In the genomic region with DNA sequence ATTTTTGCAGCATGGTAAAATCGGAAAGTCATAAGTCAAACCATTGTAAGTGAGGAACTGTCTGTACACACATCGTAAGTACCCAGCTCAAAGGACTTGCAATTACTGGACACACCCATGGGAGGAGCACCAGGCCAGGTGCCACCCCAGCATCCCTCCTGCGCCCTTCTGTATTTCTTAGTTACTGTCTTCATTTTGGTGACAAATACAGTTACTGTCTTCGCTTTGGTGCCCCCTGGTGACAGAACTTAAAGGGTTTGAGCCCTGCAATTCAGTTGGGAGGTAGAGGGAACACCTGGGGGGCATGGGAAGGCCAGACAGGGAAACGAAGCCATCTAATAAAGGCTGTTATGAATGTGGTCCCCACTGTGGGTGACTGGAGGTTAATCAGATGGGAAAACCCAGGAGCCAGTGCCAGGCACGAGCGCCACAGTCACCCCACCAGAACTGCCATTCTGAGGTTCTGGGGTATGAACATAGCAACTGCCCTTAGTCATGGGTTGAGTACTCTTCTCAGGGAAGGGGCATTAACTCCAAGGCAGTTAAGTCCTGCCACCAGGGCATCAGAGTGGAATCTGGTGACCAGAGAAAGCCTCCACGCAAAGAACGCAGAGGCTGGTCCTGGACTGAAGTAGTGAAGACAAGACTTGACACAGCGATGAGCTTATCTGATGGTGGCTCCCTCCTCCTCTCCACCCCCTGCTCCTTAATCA, we compare ENCODE assay signal across 9 cellular contexts.
DNase-seq lines count a peak whose midpoint lies in the region; ATAC-seq, FAIRE-seq and TF ChIP-seq lines count a peak whose summit lies in the region.
"Had no signal": no experiment of that assay in that cellular context is flagged by ENCODE, and none has a peak within 500 bp of the region (broad histone marks: within the 10 kb centered on the region; RNA-seq: fewer than 3 reads in every experiment).

No MANE protein-coding gene starts in this region.

- H2AFZ ChIP-seq in mammary epithelial cell (ENCODE audit: low read depth, low read length), result no peak overlapping the region

- no peak for FAIRE-seq in urothelium cell line (lab: Jason Lieb, UNC)
- FAIRE-seq: TTC549 had no signal

- H3K4me1 ChIP-seq in SJCRH30, result no peaks in the 10 kb centered on the region
- no peaks in the 10 kb centered on the region for H3K4me1 ChIP-seq in mammary epithelial cell (ENCODE audit: insufficient read depth, low read length)

- CTCF ChIA-PET in Calu3 (lab: Charles Lee), result interaction anchor here (1.0 kb wide), 1 partner anchor 56 kb away, joined by 4 read pairs; no protein-coding TSS in a partner anchor
- CTCF ChIA-PET in HEK293T (lab: Yijun Ruan, JAX), result interaction anchor here (0.7 to 1.0 kb wide), 2 partner anchors 56 kb away, joined by 3 to 4 read pairs; no protein-coding TSS in a partner anchor
- CTCF ChIA-PET in mammary epithelial cell (lab: Charles Lee; ENCODE audit: low non-redundant PET), result no interaction called here

- TF ChIP-seq CTCF in Calu3 (IDR thresholded peaks at IDR 0.05; ENCODE audit: unreplicated experiment) (peak; percentile 55), mammary epithelial cell (conservative IDR thresholded peaks at IDR 0.05 in 1 of 2, IDR thresholded peaks at IDR 0.05 in 1 of 2; ENCODE audit: extremely low read depth in 1 of 2, insufficient read depth in 1 of 2, low read depth in 1 of 2, low read length in 2 of 2) (peak; percentile 49 to 65)

- H3K9me3 ChIP-seq in SJCRH30 (replicated peaks) (no peaks in the 10 kb centered on the region), mammary epithelial cell (replicated peaks; ENCODE audit: insufficient read depth, low read length) (no peaks in the 10 kb centered on the region)

- no peak overlapping the region for H3K9ac ChIP-seq in mammary epithelial cell (ENCODE audit: insufficient read depth, low read length)

- H3K36me3 ChIP-seq in SJCRH30 (no peaks in the 10 kb centered on the region), mammary epithelial cell (ENCODE audit: insufficient read depth, low read length) (no peaks in the 10 kb centered on the region)

- in situ Hi-C loops in mammary epithelial cell (cut with MboI; ENCODE audit: low sequenced_read_pairs in 2 of 2), result no loop called here

- DNase-seq in Calu3 (peak; percentile 66), HEK293T (ENCODE audit: extremely low spot score) (peak; percentile 50), SJCRH30 (peak; percentile 26 to 62), mammary epithelial cell (peak; percentile 41), mesenteric fat pad (ENCODE audit: low spot score) (peak; percentile 64), urothelium cell line (ENCODE audit: low spot score) (peak; percentile 26), KG1 (lab: John Stamatoyannopoulos, UW) (no peak)

- H3K27me3 ChIP-seq in SJCRH30 (no peaks in the 10 kb centered on the region), mammary epithelial cell (ENCODE audit: insufficient read depth, low read length) (peaks cover 2% of the 10 kb centered on the region)

- intact Hi-C loops in Calu3 (cut with micrococcal nuclease; ENCODE audit: unreplicated experiment), result no loop called here
- intact Hi-C loops in mammary epithelial cell (cut with micrococcal nuclease), result loop anchor here (1.0 to 5.0 kb wide), 4 partner anchors 56 to 472 kb away; no protein-coding TSS in a partner anchor

- no peak overlapping the region for H3K4me3 Mint-ChIP-seq in Calu3 (ENCODE audit: low read depth, unreplicated experiment)

- no peaks in the 10 kb centered on the region for H3K79me2 ChIP-seq in mammary epithelial cell (ENCODE audit: insufficient read depth, low read length)

- peaks cover 8% of the 10 kb centered on the region for H3K4me1 Mint-ChIP-seq in Calu3 (ENCODE audit: low read depth, unreplicated experiment)

- POLR2A ChIA-PET in HEK293T (lab: Yijun Ruan, JAX), result no interaction called here

- H3K4me3 ChIP-seq in SJCRH30, result no peak overlapping the region
- H3K4me3 ChIP-seq in mammary epithelial cell (replicated peaks in 1 of 3; ENCODE audit: insufficient read depth in 1 of 3, low read depth in 2 of 3, low read length in 3 of 3), result no peak overlapping the region

- peaks cover 57% of the 10 kb centered on the region for H3K27me3 Mint-ChIP-seq in Calu3 (ENCODE audit: unreplicated experiment)

- WGBS in mammary epithelial cell (ENCODE audit: low coverage, missing lambda C conversion rate), result 41% methylated on average over 9 of the region's 10 CpGs

- no peak for ATAC-seq in GM19397 (IDR thresholded peaks at IDR 0.05; ENCODE audit: unreplicated experiment)

- H3K27ac ChIP-seq in SJCRH30 (no peak overlapping the region), mammary epithelial cell (ENCODE audit: insufficient read depth, low read depth, low read length) (no peak overlapping the region)

- no TSS peak for BruUV-seq in Calu3 (replicated peaks; lab: Mats Ljungman, UMichigan)
- BruUV-seq in mammary epithelial cell (replicated peaks; lab: Mats Ljungman, UMichigan), result no TSS peak

- no peak overlapping the region for H3K4me2 ChIP-seq in mammary epithelial cell (ENCODE audit: insufficient read depth, low read depth, low read length)

- no peaks in the 10 kb centered on the region for H4K20me1 ChIP-seq in mammary epithelial cell (ENCODE audit: insufficient read depth, low read length)

- dilution Hi-C loops in mammary epithelial cell (cut with HindIII; ENCODE audit: low sequenced_read_pairs), result no loop called here

- H3K36me3 Mint-ChIP-seq in Calu3 (ENCODE audit: insufficient read depth, unreplicated experiment), result no peaks in the 10 kb centered on the region

- no peak overlapping the region for H3K27ac Mint-ChIP-seq in Calu3 (ENCODE audit: unreplicated experiment)

- H3K9me3 Mint-ChIP-seq in Calu3 (ENCODE audit: low read depth, unreplicated experiment), result no peaks in the 10 kb centered on the region

TF ChIP-seq in HEK293T, 16 proteins besides CTCF, POLR2A, EP300 and RAD21:
- TF ChIP-seq, protein P1, sequence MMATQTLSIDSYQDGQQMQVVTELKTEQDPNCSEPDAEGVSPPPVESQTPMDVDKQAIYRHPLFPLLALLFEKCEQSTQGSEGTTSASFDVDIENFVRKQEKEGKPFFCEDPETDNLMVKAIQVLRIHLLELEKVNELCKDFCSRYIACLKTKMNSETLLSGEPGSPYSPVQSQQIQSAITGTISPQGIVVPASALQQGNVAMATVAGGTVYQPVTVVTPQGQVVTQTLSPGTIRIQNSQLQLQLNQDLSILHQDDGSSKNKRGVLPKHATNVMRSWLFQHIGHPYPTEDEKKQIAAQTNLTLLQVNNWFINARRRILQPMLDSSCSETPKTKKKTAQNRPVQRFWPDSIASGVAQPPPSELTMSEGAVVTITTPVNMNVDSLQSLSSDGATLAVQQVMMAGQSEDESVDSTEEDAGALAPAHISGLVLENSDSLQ (IDR thresholded peaks at IDR 0.05), result no peak
- TF ChIP-seq FOXA1 (IDR thresholded peaks at IDR 0.05) (no peak), HDGF (IDR thresholded peaks at IDR 0.05; ENCODE audit: borderline replicate concordance) (no peak), FOXK2 (IDR thresholded peaks at IDR 0.05) (no peak), TARDBP (IDR thresholded peaks at IDR 0.05) (no peak), LEF1 (IDR thresholded peaks at IDR 0.05; ENCODE audit: borderline replicate concordance) (no peak), SUZ12 (IDR thresholded peaks at IDR 0.05) (no peak), CTBP1 (IDR thresholded peaks at IDR 0.05; ENCODE audit: borderline replicate concordance) (no peak), ZNF384 (IDR thresholded peaks at IDR 0.05) (no peak), BHLHE40 (IDR thresholded peaks at IDR 0.05; ENCODE audit: borderline replicate concordance) (no peak), NFRKB (IDR thresholded peaks at IDR 0.05) (no peak), ELF4 (IDR thresholded peaks at IDR 0.05) (no peak), SP1 (IDR thresholded peaks at IDR 0.05) (no peak), FOXM1 (IDR thresholded peaks at IDR 0.05; ENCODE audit: borderline replicate concordance) (no peak), L3MBTL2 (conservative IDR thresholded peaks at IDR 0.05) (no peak), ARNT (IDR thresholded peaks at IDR 0.05) (no peak)
TF ChIP-seq in HEK293T: peak in this region for 0.
